Comparison of ENCODE assay signal across 17 cellular contexts in genomic region chr10:49220031-49220430, GRCh38. TPM values are rescaled to one million over a fixed set of nuclear protein-coding genes. Genes with fewer than 3 reads are reported as not detected.
"Had no signal": no experiment of that assay in that cellular context is flagged by ENCODE, and none has a peak within 500 bp of the region (broad histone marks: within the 10 kb centered on the region; RNA-seq: fewer than 3 reads in every experiment).

No MANE protein-coding gene starts in this region.

- H3K4me3 Mint-ChIP-seq: activated T-helper 17 cell treated with anti-CD3 and anti-CD28 coated beads, Interleukin-2, amount 50 U/mL, for 72 hours; naive thymus-derived CD8-positive, alpha-beta T cell had no signal

- H3K4me2 ChIP-seq: smooth muscle cell had no signal

- H3K4me1 ChIP-seq: thyroid gland, vagina had no signal

- H3K9me3 ChIP-seq: mucosa of descending colon, neutrophil, thyroid gland, vagina had no signal

- H3K36me3 ChIP-seq: neutrophil, thyroid gland, vagina had no signal

- H3K27me3 ChIP-seq: neutrophil, thyroid gland, vagina had no signal

- ATAC-seq: activated T-helper 17 cell treated with anti-CD3 and anti-CD28 coated beads, Interleukin-2, amount 50 U/mL, for 72 hours; left colon; mucosa of descending colon; naive thymus-derived CD8-positive, alpha-beta T cell; right cardiac atrium had no signal

- H3K36me3 Mint-ChIP-seq: naive thymus-derived CD8-positive, alpha-beta T cell had no signal

- H3K27ac ChIP-seq: coronary artery, neutrophil, thyroid gland, vagina had no signal

- DNase-seq: activated CD4-positive, alpha-beta T cell treated with anti-CD3 and anti-CD28 coated beads, Interleukin-2, amount 50 U/mL, for 1 hour; activated CD4-positive, CD25-positive, alpha-beta regulatory T cell; activated naive CD4-positive, alpha-beta T cell treated with anti-CD3 and anti-CD28 coated beads, Interleukin-2, amount 50 U/mL, for 16 hours; activated T-cell treated with anti-CD3 and anti-CD28 coated beads for 4 hours; effector CD8-positive, alpha-beta T cell; left colon; mucosa of descending colon; naive thymus-derived CD8-positive, alpha-beta T cell; thyroid gland had no signal

- H3K27ac Mint-ChIP-seq: activated T-helper 17 cell treated with anti-CD3 and anti-CD28 coated beads, Interleukin-2, amount 50 U/mL, for 72 hours; naive thymus-derived CD8-positive, alpha-beta T cell had no signal

- H3K4me3 ChIP-seq: coronary artery, lung, mucosa of descending colon, smooth muscle cell, thyroid gland, vagina had no signal

RNA-seq across cellular contexts. Expression of gene TMEM273, which starts 31.8 kb away (rescaled TPM):
- total RNA-seq: fibroblast of lung had no signal
- polyA plus RNA-seq: smooth muscle cell had no signal
